Comparison of ENCODE assay signal across 1 cellular context in the genomic region with DNA sequence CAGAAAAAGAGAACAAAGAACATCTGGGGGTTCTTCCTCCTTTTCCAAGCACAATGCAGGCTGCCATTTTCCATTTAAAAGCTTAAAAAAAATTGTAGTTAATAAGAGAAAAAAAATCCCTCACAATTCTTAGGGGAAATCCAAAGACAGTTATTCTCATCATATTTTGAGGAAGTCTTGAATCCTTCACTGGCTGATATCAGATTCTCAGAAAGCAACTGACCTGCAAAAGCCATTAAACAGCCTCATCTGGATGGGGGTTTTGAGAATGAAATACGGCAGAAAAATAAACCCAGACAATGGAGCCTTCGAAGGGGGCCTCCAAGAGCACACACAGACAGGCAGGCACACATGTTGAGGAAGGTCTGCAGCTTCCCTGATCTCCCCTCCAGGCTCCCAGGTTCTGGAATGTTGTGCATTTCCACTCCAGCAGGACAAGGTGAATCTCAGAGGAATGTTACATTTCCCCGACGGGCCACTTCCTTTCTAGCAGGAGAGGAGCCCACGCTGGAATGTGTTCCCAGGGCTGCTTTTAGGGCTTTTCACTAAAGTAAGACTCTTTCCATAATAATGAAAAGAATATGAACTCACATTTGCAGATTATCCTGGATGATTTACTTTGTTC.
TF ChIP-seq lines count a peak whose summit lies in the region.

No MANE protein-coding gene starts in this region.

TF ChIP-seq in GM23338, 12 proteins besides CTCF, POLR2A, EP300 and RAD21 (continued from another document):
- TF ChIP-seq POLR2AphosphoS5 (IDR thresholded peaks at IDR 0.05; ENCODE audit: low read depth) (no peak), STAT1 (IDR thresholded peaks at IDR 0.05; ENCODE audit: unreplicated experiment) (no peak), ZNF114 (CRISPR knock-in tag; IDR thresholded peaks at IDR 0.05) (no peak), EZH2 (IDR thresholded peaks at IDR 0.05; ENCODE audit: low read depth, unreplicated experiment) (no peak), CREB1 (CRISPR knock-in tag; IDR thresholded peaks at IDR 0.05; ENCODE audit: low read depth) (no peak), EZH2phosphoT487 (IDR thresholded peaks at IDR 0.05; ENCODE audit: unreplicated experiment) (no peak), ZNF331 (CRISPR knock-in tag; IDR thresholded peaks at IDR 0.05; ENCODE audit: low read depth) (no peak), JUNB (IDR thresholded peaks at IDR 0.05; ENCODE audit: unreplicated experiment) (no peak)
- TF ChIP-seq, protein P1, sequence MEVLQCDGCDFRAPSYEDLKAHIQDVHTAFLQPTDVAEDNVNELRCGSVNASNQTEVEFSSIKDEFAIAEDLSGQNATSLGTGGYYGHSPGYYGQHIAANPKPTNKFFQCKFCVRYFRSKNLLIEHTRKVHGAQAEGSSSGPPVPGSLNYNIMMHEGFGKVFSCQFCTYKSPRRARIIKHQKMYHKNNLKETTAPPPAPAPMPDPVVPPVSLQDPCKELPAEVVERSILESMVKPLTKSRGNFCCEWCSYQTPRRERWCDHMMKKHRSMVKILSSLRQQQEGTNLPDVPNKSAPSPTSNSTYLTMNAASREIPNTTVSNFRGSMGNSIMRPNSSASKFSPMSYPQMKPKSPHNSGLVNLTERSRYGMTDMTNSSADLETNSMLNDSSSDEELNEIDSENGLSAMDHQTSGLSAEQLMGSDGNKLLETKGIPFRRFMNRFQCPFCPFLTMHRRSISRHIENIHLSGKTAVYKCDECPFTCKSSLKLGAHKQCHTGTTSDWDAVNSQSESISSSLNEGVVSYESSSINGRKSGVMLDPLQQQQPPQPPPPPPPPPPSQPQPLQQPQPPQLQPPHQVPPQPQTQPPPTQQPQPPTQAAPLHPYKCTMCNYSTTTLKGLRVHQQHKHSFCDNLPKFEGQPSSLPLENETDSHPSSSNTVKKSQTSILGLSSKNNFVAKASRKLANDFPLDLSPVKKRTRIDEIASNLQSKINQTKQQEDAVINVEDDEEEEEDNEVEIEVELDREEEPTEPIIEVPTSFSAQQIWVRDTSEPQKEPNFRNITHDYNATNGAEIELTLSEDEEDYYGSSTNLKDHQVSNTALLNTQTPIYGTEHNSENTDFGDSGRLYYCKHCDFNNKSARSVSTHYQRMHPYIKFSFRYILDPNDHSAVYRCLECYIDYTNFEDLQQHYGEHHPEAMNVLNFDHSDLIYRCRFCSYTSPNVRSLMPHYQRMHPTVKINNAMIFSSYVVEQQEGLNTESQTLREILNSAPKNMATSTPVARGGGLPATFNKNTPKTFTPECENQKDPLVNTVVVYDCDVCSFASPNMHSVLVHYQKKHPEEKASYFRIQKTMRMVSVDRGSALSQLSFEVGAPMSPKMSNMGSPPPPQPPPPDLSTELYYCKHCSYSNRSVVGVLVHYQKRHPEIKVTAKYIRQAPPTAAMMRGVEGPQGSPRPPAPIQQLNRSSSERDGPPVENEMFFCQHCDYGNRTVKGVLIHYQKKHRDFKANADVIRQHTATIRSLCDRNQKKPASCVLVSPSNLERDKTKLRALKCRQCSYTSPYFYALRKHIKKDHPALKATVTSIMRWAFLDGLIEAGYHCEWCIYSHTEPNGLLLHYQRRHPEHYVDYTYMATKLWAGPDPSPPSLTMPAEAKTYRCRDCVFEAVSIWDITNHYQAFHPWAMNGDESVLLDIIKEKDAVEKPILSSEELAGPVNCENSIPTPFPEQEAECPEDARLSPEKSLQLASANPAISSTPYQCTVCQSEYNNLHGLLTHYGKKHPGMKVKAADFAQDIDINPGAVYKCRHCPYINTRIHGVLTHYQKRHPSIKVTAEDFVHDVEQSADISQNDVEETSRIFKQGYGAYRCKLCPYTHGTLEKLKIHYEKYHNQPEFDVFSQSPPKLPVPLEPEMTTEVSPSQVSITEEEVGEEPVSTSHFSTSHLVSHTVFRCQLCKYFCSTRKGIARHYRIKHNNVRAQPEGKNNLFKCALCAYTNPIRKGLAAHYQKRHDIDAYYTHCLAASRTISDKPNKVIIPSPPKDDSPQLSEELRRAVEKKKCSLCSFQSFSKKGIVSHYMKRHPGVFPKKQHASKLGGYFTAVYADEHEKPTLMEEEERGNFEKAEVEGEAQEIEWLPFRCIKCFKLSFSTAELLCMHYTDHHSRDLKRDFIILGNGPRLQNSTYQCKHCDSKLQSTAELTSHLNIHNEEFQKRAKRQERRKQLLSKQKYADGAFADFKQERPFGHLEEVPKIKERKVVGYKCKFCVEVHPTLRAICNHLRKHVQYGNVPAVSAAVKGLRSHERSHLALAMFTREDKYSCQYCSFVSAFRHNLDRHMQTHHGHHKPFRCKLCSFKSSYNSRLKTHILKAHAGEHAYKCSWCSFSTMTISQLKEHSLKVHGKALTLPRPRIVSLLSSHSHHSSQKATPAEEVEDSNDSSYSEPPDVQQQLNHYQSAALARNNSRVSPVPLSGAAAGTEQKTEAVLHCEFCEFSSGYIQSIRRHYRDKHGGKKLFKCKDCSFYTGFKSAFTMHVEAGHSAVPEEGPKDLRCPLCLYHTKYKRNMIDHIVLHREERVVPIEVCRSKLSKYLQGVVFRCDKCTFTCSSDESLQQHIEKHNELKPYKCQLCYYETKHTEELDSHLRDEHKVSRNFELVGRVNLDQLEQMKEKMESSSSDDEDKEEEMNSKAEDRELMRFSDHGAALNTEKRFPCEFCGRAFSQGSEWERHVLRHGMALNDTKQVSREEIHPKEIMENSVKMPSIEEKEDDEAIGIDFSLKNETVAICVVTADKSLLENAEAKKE (CRISPR knock-in tag; IDR thresholded peaks at IDR 0.05): no peak
- TF ChIP-seq, protein P2, sequence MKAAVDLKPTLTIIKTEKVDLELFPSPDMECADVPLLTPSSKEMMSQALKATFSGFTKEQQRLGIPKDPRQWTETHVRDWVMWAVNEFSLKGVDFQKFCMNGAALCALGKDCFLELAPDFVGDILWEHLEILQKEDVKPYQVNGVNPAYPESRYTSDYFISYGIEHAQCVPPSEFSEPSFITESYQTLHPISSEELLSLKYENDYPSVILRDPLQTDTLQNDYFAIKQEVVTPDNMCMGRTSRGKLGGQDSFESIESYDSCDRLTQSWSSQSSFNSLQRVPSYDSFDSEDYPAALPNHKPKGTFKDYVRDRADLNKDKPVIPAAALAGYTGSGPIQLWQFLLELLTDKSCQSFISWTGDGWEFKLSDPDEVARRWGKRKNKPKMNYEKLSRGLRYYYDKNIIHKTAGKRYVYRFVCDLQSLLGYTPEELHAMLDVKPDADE (IDR thresholded peaks at IDR 0.05): no peak
- TF ChIP-seq, protein P3, sequence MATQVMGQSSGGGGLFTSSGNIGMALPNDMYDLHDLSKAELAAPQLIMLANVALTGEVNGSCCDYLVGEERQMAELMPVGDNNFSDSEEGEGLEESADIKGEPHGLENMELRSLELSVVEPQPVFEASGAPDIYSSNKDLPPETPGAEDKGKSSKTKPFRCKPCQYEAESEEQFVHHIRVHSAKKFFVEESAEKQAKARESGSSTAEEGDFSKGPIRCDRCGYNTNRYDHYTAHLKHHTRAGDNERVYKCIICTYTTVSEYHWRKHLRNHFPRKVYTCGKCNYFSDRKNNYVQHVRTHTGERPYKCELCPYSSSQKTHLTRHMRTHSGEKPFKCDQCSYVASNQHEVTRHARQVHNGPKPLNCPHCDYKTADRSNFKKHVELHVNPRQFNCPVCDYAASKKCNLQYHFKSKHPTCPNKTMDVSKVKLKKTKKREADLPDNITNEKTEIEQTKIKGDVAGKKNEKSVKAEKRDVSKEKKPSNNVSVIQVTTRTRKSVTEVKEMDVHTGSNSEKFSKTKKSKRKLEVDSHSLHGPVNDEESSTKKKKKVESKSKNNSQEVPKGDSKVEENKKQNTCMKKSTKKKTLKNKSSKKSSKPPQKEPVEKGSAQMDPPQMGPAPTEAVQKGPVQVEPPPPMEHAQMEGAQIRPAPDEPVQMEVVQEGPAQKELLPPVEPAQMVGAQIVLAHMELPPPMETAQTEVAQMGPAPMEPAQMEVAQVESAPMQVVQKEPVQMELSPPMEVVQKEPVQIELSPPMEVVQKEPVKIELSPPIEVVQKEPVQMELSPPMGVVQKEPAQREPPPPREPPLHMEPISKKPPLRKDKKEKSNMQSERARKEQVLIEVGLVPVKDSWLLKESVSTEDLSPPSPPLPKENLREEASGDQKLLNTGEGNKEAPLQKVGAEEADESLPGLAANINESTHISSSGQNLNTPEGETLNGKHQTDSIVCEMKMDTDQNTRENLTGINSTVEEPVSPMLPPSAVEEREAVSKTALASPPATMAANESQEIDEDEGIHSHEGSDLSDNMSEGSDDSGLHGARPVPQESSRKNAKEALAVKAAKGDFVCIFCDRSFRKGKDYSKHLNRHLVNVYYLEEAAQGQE (IDR thresholded peaks at IDR 0.05; ENCODE audit: unreplicated experiment): no peak
